15 cellular contexts compared by ENCODE assay signal in genomic region chr17:82545071-82545462, GRCh38. TPM values are rescaled to one million over a fixed set of nuclear protein-coding genes. Genes with fewer than 3 reads are reported as not detected.
DNase-seq lines count a peak whose midpoint lies in the region; ATAC-seq, FAIRE-seq and TF ChIP-seq lines count a peak whose summit lies in the region.
"Had no signal": no experiment of that assay in that cellular context is flagged by ENCODE, and none has a peak within 500 bp of the region (broad histone marks: within the 10 kb centered on the region; RNA-seq: fewer than 3 reads in every experiment).

No MANE protein-coding gene starts in this region.

- peaks cover 0 to 10% (median 0%) of the 10 kb centered on the region in 11 experiments; a peak in 4 of 22 replicates for H3K9me3 ChIP-seq in BLaER1 treated with 17β-estradiol and CSF1 and Interleukin-3, amounts not matched to agents 10 nM and 100 nM (replicated peaks in 1 of 11)
- H3K9me3 ChIP-seq in GM12878 (replicated peaks; ENCODE audit: control insufficient read depth, insufficient read depth, low read length), result no peaks in the 10 kb centered on the region

- 0 out of 22 replicates have a peak overlapping the region, but pooled peaks of 1 of the 11 experiments have one; percentile 44 for H3K9ac ChIP-seq in BLaER1 treated with 17β-estradiol and CSF1 and Interleukin-3, amounts not matched to agents 10 nM and 100 nM
- H3K9ac ChIP-seq in GM12878 (ENCODE audit: control insufficient read depth, insufficient read depth, low read length), result no peak overlapping the region

- H3K27me3 Mint-ChIP-seq in osteocyte (ENCODE audit: unreplicated experiment), result no peaks in the 10 kb centered on the region
- H3K27me3 Mint-ChIP-seq: activated naive CD8-positive, alpha-beta T cell treated with anti-CD3 and anti-CD28 coated beads, Interleukin-2, amount 10 ng/mL, durations not matched to agents 7 days and 5 days; naive thymus-derived CD4-positive, alpha-beta T cell had no signal

- H3K4me3 ChIP-seq in BLaER1 treated with 17β-estradiol and CSF1 and Interleukin-3, amounts not matched to agents 10 nM and 100 nM, result no peak overlapping the region
- H3K4me3 ChIP-seq in GM12878, result no peak overlapping the region

- H3K4me1 Mint-ChIP-seq in osteocyte (ENCODE audit: unreplicated experiment), result peaks cover 44% of the 10 kb centered on the region

- TF ChIP-seq RAD21 in GM12878 (IDR thresholded peaks at IDR 0.05; ENCODE audit: insufficient read depth, low read depth, low read length), result no peak

- H3K4me1 ChIP-seq in BLaER1 treated with 17β-estradiol and CSF1 and Interleukin-3, amounts not matched to agents 10 nM and 100 nM, result peaks cover 78 to 97% (median 87%) of the 10 kb centered on the region in 10 experiments
- peaks cover 23% of the 10 kb centered on the region for H3K4me1 ChIP-seq in GM12878 (ENCODE audit: control insufficient read depth, insufficient read depth, low read length)

- WGBS in GM12878 (ENCODE audit: insufficient coverage, insufficient replicate concordance, low lambda C conversion rate, missing lambda C conversion rate), result 51% methylated on average over 8 of the region's 8 CpGs

- SMC1A ChIA-PET in GM12878 (lab: Charles Lee; ENCODE audit: uncharacterized antibody, unreplicated experiment), result interaction anchor here (0.7 to 1.6 kb wide), 5 partner anchors 9 to 47 kb away, joined by 4 to 9 read pairs (median 5); no protein-coding TSS in a partner anchor

- in situ Hi-C loops in GM12878 (cut with MboI), result no loop called here
- in situ Hi-C loops in GM13977 (cut with MboI; ENCODE audit: low pct_unique_long_range_greater_than_20kb, low sequenced_read_pairs, unreplicated experiment), result no loop called here

- no peak overlapping the region for H3K4me3 Mint-ChIP-seq in osteocyte (ENCODE audit: unreplicated experiment)
- H3K4me3 Mint-ChIP-seq: activated naive CD8-positive, alpha-beta T cell treated with anti-CD3 and anti-CD28 coated beads, Interleukin-2, amount 10 ng/mL, durations not matched to agents 7 days and 5 days; naive thymus-derived CD4-positive, alpha-beta T cell had no signal

- H3K27me3 ChIP-seq in BLaER1 treated with 17β-estradiol and CSF1 and Interleukin-3, amounts not matched to agents 10 nM and 100 nM, result no peaks in the 10 kb centered on the region
- H3K27me3 ChIP-seq in GM12878 (replicated peaks in 1 of 2; ENCODE audit: control insufficient read depth in 2 of 2, insufficient read depth in 2 of 2, low read length in 1 of 2), result no peaks in the 10 kb centered on the region

- no peak for TF ChIP-seq POLR2A in GM12878 (IDR thresholded peaks at IDR 0.05; ENCODE audit: low read depth, low read length)

- H3K79me2 ChIP-seq in GM12878 (ENCODE audit: control insufficient read depth, insufficient read depth, low read length), result peaks cover 84% of the 10 kb centered on the region

- POLR2A ChIA-PET in GM12878 (lab: Charles Lee), result interaction anchor here (0.5 to 1.8 kb wide), 7 partner anchors 9 to 75 kb away, joined by 3 to 8 read pairs (median 4); no protein-coding TSS in a partner anchor

- no peak overlapping the region; a peak in 1 of 22 replicates for H3K27ac ChIP-seq in BLaER1 treated with 17β-estradiol and CSF1 and Interleukin-3, amounts not matched to agents 10 nM and 100 nM
- H3K27ac ChIP-seq in GM12878 (ENCODE audit: control insufficient read depth, insufficient read depth), result peak overlapping the region; percentile 51; the same call in 1 of the 2 replicates
- H3K27ac ChIP-seq: VCaP had no signal

- no peak for FAIRE-seq in GM12878 (lab: Jason Lieb, UNC)
- FAIRE-seq: keratinocyte had no signal

- H4K20me1 ChIP-seq in BLaER1 treated with 17β-estradiol and CSF1 and Interleukin-3, amounts not matched to agents 10 nM and 100 nM, result peaks cover 88 to 100% (median 100%) of the 10 kb centered on the region in 11 experiments; a peak in 21 of 22 replicates
- H4K20me1 ChIP-seq in GM12878 (ENCODE audit: control insufficient read depth, insufficient read depth), result no peaks in the 10 kb centered on the region

- TF ChIP-seq CTCF in GM12878 (IDR thresholded peaks at IDR 0.05 in 2 of 3, conservative IDR thresholded peaks at IDR 0.05 in 1 of 3; ENCODE audit: control insufficient read depth in 2 of 3, extremely low read depth in 1 of 3, insufficient read depth in 1 of 3, low read depth in 3 of 3, low read length in 3 of 3), result no peak
- no peak for TF ChIP-seq CTCF in osteocyte (IDR thresholded peaks at IDR 0.05)
- no peak for TF ChIP-seq CTCF in GM13977 (IDR thresholded peaks at IDR 0.05; ENCODE audit: extremely low read depth, insufficient read depth, missing control alignments)

- no peaks in the 10 kb centered on the region for H3K36me3 Mint-ChIP-seq in osteocyte (ENCODE audit: unreplicated experiment)

- CTCF ChIA-PET in GM12878 (lab: Yijun Ruan, JAX), result interaction anchor here (0.7 to 3.1 kb wide), 3 partner anchors 9 to 126 kb away, joined by 3 to 18 read pairs (median 4); no protein-coding TSS in a partner anchor

- no peak overlapping the region for H2AFZ ChIP-seq in GM12878 (ENCODE audit: control insufficient read depth, low read depth, low read length)

- H3K4me2 ChIP-seq in BLaER1 treated with 17β-estradiol and CSF1 and Interleukin-3, amounts not matched to agents 10 nM and 100 nM, result peak overlapping the region in 9 of 11 experiments; percentile 32 to 59 (median 51); a peak in 17 of 22 replicates
- H3K4me2 ChIP-seq in GM12878 (ENCODE audit: control insufficient read depth, insufficient read depth), result 0 out of 2 replicates have a peak overlapping the region, but pooled peaks have one; percentile 35

- ATAC-seq in GM12878 (no peak), left cardiac atrium (peak; percentile 70 to 76), sciatic nerve (peak; percentile 84)
- ATAC-seq: HCT116; naive thymus-derived CD4-positive, alpha-beta T cell had no signal

- intact Hi-C loops in GM12878 (cut with micrococcal nuclease; ENCODE audit: unreplicated experiment), result no loop called here
- intact Hi-C loops in left cardiac atrium (cut with DNase I), result loop anchor here in 1 of 2 donors (5.0 kb wide), 1 partner anchor 48 kb away; no protein-coding TSS in a partner anchor
- intact Hi-C loops in sciatic nerve (cut with DNase I), result no loop called here

- RAD21 ChIA-PET in GM12878 (lab: Charles Lee; ENCODE audit: unreplicated experiment), result interaction anchor here (0.8 to 1.3 kb wide), 3 partner anchors 9 to 50 kb away, joined by 3 to 5 read pairs (median 3); no protein-coding TSS in a partner anchor

- H3K9me3 Mint-ChIP-seq in osteocyte (ENCODE audit: unreplicated experiment), result no peaks in the 10 kb centered on the region
- H3K9me3 Mint-ChIP-seq: activated naive CD8-positive, alpha-beta T cell treated with anti-CD3 and anti-CD28 coated beads, Interleukin-2, amount 10 ng/mL, durations not matched to agents 7 days and 5 days; naive thymus-derived CD4-positive, alpha-beta T cell had no signal

- no peak overlapping the region for H3K27ac Mint-ChIP-seq in osteocyte (ENCODE audit: unreplicated experiment)
- H3K27ac Mint-ChIP-seq: activated naive CD8-positive, alpha-beta T cell treated with anti-CD3 and anti-CD28 coated beads, Interleukin-2, amount 10 ng/mL, durations not matched to agents 7 days and 5 days had no signal

- H3K36me3 ChIP-seq in BLaER1 treated with 17β-estradiol and CSF1 and Interleukin-3, amounts not matched to agents 10 nM and 100 nM, result peaks cover 0 to 59% (median 22%) of the 10 kb centered on the region in 11 experiments; a peak in 14 of 22 replicates
- peaks cover 0 to 2% of the 10 kb centered on the region in 2 experiments; a peak in 1 of 4 replicates for H3K36me3 ChIP-seq in GM12878 (ENCODE audit: control insufficient read depth in 2 of 2, insufficient read depth in 2 of 2, low read length in 1 of 2)

- no peak for DNase-seq in GM12878 (ENCODE audit: low read depth, low spot score)
- DNase-seq in left cardiac atrium, result no peak
- no peak for DNase-seq in sciatic nerve (ENCODE audit: low spot score)
- no peak for DNase-seq in UCSD-AML1 (lab: John Stamatoyannopoulos, UW; ENCODE audit: unreplicated experiment)
- DNase-seq in osteocyte (ENCODE audit: extremely low spot score, unreplicated experiment), result no peak
- DNase-seq in activated CD8-positive, alpha-beta memory T cell treated with anti-CD3 and anti-CD28 coated beads for 24 hours, result no peak
- no peak for DNase-seq in GM13977 (ENCODE audit: low spot score)
- DNase-seq: activated naive CD8-positive, alpha-beta T cell treated with anti-CD3 and anti-CD28 coated beads, Interleukin-2, amount 10 ng/mL, durations not matched to agents 7 days and 5 days; foreskin melanocyte; naive thymus-derived CD4-positive, alpha-beta T cell; NCI-H2029 treated with DMSO at 0.1 percent for 48 hours had no signal

- no peak for TF ChIP-seq EP300 in GM12878 (IDR thresholded peaks at IDR 0.05; ENCODE audit: borderline replicate concordance in 1 of 2, control insufficient read depth in 1 of 2, low read depth in 2 of 2, low read length in 2 of 2)

- BruUV-seq in GM12878 (replicated peaks; lab: Mats Ljungman, UMichigan), result no TSS peak

TF ChIP-seq in GM12878, 131 proteins besides CTCF, POLR2A, EP300 and RAD21:
- TF ChIP-seq ATF7 (IDR thresholded peaks at IDR 0.05; ENCODE audit: low read depth) (peak; percentile 60), KDM1A (IDR thresholded peaks at IDR 0.05; ENCODE audit: borderline replicate concordance) (no peak), IKZF1 (conservative IDR thresholded peaks at IDR 0.05) (no peak)

RNA-seq across cellular contexts. Expression of gene FOXK2, which starts 25.5 kb away (rescaled TPM):
- total RNA-seq in GM12878 (2013; cell fraction: nucleolus; rRNA removed), result 85.5 and 97.1 TPM in 2 replicates
- total RNA-seq in GM12878 (2014; rRNA removed) (32.2 and 35.9 TPM in 2 replicates), GM12878 (2014; rRNA removed; fragmentation: Illumina TruSeq; extraction: Trizol) (32.3 and 32.9 TPM in 2 replicates), GM12878 (2021) (56.8 and 58.3 TPM in 2 replicates), left cardiac atrium (10 to 100 TPM; 35.9 to 53.9 TPM), sciatic nerve (59.9 TPM), osteocyte (59.9 and 65.1 TPM in 2 replicates)
- polyA plus RNA-seq in GM12878 (2011; ENCODE audit: low read depth), result 10.7 TPM
- polyA plus RNA-seq in GM12878 (2011; rRNA removed) (26.8 and 36.6 TPM in 2 replicates), GM12878 (2014; fragmentation: Illumina TruSeq; extraction: Trizol) (23.0 and 39.7 TPM in 2 replicates), GM12878 (2014; fragmentation: Nextera tagmentation; extraction: Ambion mirVana) (1 to 10 TPM; 2.4 to 3.8 TPM), GM12878 (2014; rRNA removed) (38.3 and 42.3 TPM in 2 replicates), GM12878 (2016; fragmentation: Nextera tagmentation; extraction: Ambion mirVana) (1 to 10 TPM; 2.7 to 5.6 TPM)
- 26.3 and 29.4 TPM in 2 replicates for polyA plus RNA-seq in GM12878 (2011; cell fraction: cytosol; rRNA removed)
- 32.3 and 46.0 TPM in 2 replicates for polyA plus RNA-seq in GM12878 (2011; cell fraction: nucleus; rRNA removed)
- polyA plus RNA-seq in GM12878 (2012), result 20.2 and 24.0 TPM in 2 replicates
- 27.4 and 46.1 TPM in 2 replicates for polyA minus RNA-seq in GM12878 (2011; rRNA and poly(A)+ RNA removed)
- 31.4 and 38.8 TPM in 2 replicates for polyA minus RNA-seq in GM12878 (2011; cell fraction: cytosol; rRNA and poly(A)+ RNA removed)
- polyA minus RNA-seq in GM12878 (2011; cell fraction: nucleus; rRNA and poly(A)+ RNA removed), result 23.0 and 45.1 TPM in 2 replicates
